2 cellular contexts compared by ENCODE assay signal in genomic region chr16:78479723-78480122, GRCh38.
TF ChIP-seq lines count a peak whose summit lies in the region.

No MANE protein-coding gene starts in this region.

TF ChIP-seq in HepG2, 621 proteins besides CTCF, POLR2A, EP300 and RAD21:
- TF ChIP-seq NONO (IDR thresholded peaks at IDR 0.05), result no peak
- TF ChIP-seq NONO (CRISPR knock-in tag; conservative IDR thresholded peaks at IDR 0.05), result 0 out of 2 replicates have a peak, but pooled peaks have one; percentile 1
- no peak for TF ChIP-seq ZNF83 (CRISPR knock-in tag; IDR thresholded peaks at IDR 0.05; ENCODE audit: borderline replicate concordance)
- TF ChIP-seq MAF1 (CRISPR knock-in tag; IDR thresholded peaks at IDR 0.05; ENCODE audit: borderline replicate concordance), result no peak
- 0 out of 2 replicates have a peak, but pooled peaks have one; percentile 45 for TF ChIP-seq ZNF318 (CRISPR knock-in tag; IDR thresholded peaks at IDR 0.05)
- 0 out of 2 replicates have a peak, but pooled peaks have one; percentile 3 for TF ChIP-seq ATF2 (CRISPR knock-in tag; IDR thresholded peaks at IDR 0.05)

TF ChIP-seq in GM12891, 5 proteins besides CTCF, POLR2A, EP300 and RAD21:
- TF ChIP-seq PAX5 (IDR thresholded peaks at IDR 0.05; ENCODE audit: insufficient read depth, low read length, severe bottlenecking) (no peak), TAF1 (IDR thresholded peaks at IDR 0.05; ENCODE audit: low read depth, low read length) (no peak), POU2F2 (IDR thresholded peaks at IDR 0.05; ENCODE audit: low read depth, low read length) (no peak), SPI1 (IDR thresholded peaks at IDR 0.05; ENCODE audit: low read depth, low read length) (no peak), POLR2AphosphoS5 (IDR thresholded peaks at IDR 0.05; ENCODE audit: low read depth, low read length) (no peak)
